35 cellular contexts compared by ENCODE assay signal in genomic region chr17:3398310-3398709, GRCh38. TPM values are rescaled to one million over a fixed set of nuclear protein-coding genes. Genes with fewer than 3 reads are reported as not detected.
"Had no signal": no experiment of that assay in that cellular context is flagged by ENCODE, and none has a peak within 500 bp of the region (broad histone marks: within the 10 kb centered on the region; RNA-seq: fewer than 3 reads in every experiment).

A gene with protein sequence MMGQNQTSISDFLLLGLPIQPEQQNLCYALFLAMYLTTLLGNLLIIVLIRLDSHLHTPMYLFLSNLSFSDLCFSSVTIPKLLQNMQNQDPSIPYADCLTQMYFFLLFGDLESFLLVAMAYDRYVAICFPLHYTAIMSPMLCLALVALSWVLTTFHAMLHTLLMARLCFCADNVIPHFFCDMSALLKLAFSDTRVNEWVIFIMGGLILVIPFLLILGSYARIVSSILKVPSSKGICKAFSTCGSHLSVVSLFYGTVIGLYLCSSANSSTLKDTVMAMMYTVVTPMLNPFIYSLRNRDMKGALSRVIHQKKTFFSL (minus strand): TSS chr17:3398410. CDS start chr17:3398410, 0 bp downstream.

- H3K27me3 ChIP-seq: MG63 had no signal

- DNase-seq: MM.1S, NCI-H1048, NCI-H1092, NCI-H1092 treated with DMSO at 0.1 percent for 48 hours, NCI-H1105, NCI-H1105 treated with DMSO at 0.1 percent for 48 hours, NCI-H1417, NCI-H1417 treated with DMSO at 0.1 percent for 48 hours, NCI-H1436, NCI-H1436 treated with DMSO at 0.1 percent for 48 hours, NCI-H146, NCI-H1694, NCI-H1694 treated with DMSO at 0.1 percent for 48 hours, NCI-H187, NCI-H187 treated with DMSO at 0.1 percent for 48 hours, NCI-H1930, NCI-H2029, NCI-H2029 treated with DMSO at 0.1 percent for 48 hours, NCI-H2081, NCI-H2081 treated with DMSO at 0.1 percent for 48 hours, NCI-H2107, NCI-H2171, NCI-H2171 treated with DMSO at 0.1 percent for 48 hours, NCI-H2227 treated with DMSO at 0.1 percent for 48 hours, NCI-H226, NCI-H345, NCI-H446, NCI-H446 treated with DMSO at 0.1 percent for 48 hours, NCI-H510A, NCI-H510A treated with DMSO at 0.1 percent for 48 hours had no signal

- H3K4me3 ChIP-seq: MG63 had no signal

- H3K36me3 ChIP-seq: MG63 had no signal

RNA-seq across cellular contexts. Expression of the gene that starts here (rescaled TPM):
- total RNA-seq: LHCN-M2, M059J, MCF 10A, NCI-H460 had no signal
